In genomic region chr20:49115565-49115964, GRCh38 we compare ENCODE assay signal across 26 cellular contexts.
A peak's percentile ranks its signal among the peaks of the same experiment; 100 is the strongest.
DNase-seq lines count a peak whose midpoint lies in the region; ATAC-seq and TF ChIP-seq lines count a peak whose summit lies in the region.
"Had no signal": no experiment of that assay in that cellular context is flagged by ENCODE, and none has a peak within 500 bp of the region (broad histone marks: within the 10 kb centered on the region; RNA-seq: fewer than 3 reads in every experiment).

No MANE protein-coding gene starts in this region.

- intact Hi-C loops in mucosa of descending colon (cut with DNase I, micrococcal nuclease), result no loop called here
- intact Hi-C loops in CD8-positive, alpha-beta T cell (cut with DNase I, micrococcal nuclease), result no loop called here

- TF ChIP-seq CTCF in KMS-11 (conservative IDR thresholded peaks at IDR 0.05; ENCODE audit: low read depth, low read length) (0 out of 2 replicates have a peak, but pooled peaks have one; percentile 14), chondrocyte (IDR thresholded peaks at IDR 0.05) (peak; percentile 47), mucosa of descending colon (IDR thresholded peaks at IDR 0.05) (no peak)
- TF ChIP-seq CTCF in CD8-positive, alpha-beta T cell (IDR thresholded peaks at IDR 0.05), result no peak

- H3K9me3 ChIP-seq in mucosa of descending colon, result no peaks in the 10 kb centered on the region
- H3K9me3 ChIP-seq in CD8-positive, alpha-beta T cell (ENCODE audit: low read length), result no peaks in the 10 kb centered on the region
- H3K9me3 ChIP-seq: body of pancreas, gastrocnemius medialis had no signal

- peak; percentile 11 for DNase-seq in DMS 273 (lab: John Stamatoyannopoulos, UW; ENCODE audit: unreplicated experiment)
- DNase-seq in DMS 273 treated with DMSO at 0.1 percent for 48 hours (lab: John Stamatoyannopoulos, UW), result no peak
- DNase-seq in chondrocyte (ENCODE audit: low spot score), result no peak
- peak; percentile 4 for DNase-seq in non-pigmented ciliary epithelial cell (ENCODE audit: low read depth)
- no peak for DNase-seq in mucosa of descending colon
- DNase-seq in CD8-positive, alpha-beta T cell, result no peak
- DNase-seq: activated CD4-positive, alpha-beta T cell treated with anti-CD3 and anti-CD28 coated beads, Interleukin-2, amount 50 U/mL, for 4 hours; activated naive CD4-positive, alpha-beta T cell treated with anti-CD3 and anti-CD28 coated beads for 36 hours; body of pancreas; CD4-positive, CD25-positive, alpha-beta regulatory T cell; DMS53; gastrocnemius medialis; kidney glomerular epithelial cell; NCI-H524 treated with DMSO at 0.1 percent for 48 hours; stimulated activated CD4-positive, alpha-beta T cell treated with anti-CD3 and anti-CD28 coated beads, Interleukin-1b, Interleukin-23, amount 100 ng/mL, for 48 hours; T-cell; trophoblast cell had no signal

- H3K79me2 ChIP-seq in KMS-11 (ENCODE audit: insufficient read depth, low read depth), result no peaks in the 10 kb centered on the region

- H3K27ac ChIP-seq in KMS-11, result no peak overlapping the region
- H3K27ac ChIP-seq in CD8-positive, alpha-beta T cell (ENCODE audit: low read depth, low read length), result no peak overlapping the region
- H3K27ac ChIP-seq: 22Rv1, body of pancreas, coronary artery, gastrocnemius medialis had no signal

- no peaks in the 10 kb centered on the region for H3K9me3 Mint-ChIP-seq in chondrocyte (ENCODE audit: low read depth)
- H3K9me3 Mint-ChIP-seq in CD8-positive, alpha-beta T cell, result no peaks in the 10 kb centered on the region
- H3K9me3 Mint-ChIP-seq: activated naive CD4-positive, alpha-beta T cell treated with anti-CD3 and anti-CD28 coated beads for 36 hours; CD4-positive, CD25-positive, alpha-beta regulatory T cell; memory B cell; natural killer cell treated with Interleukin-12 subunit alpha and Interleukin-12 subunit beta and Interleukin-15 and Interleukin-18, amount 100 ng/mL, for 72 hours; stimulated activated naive CD8-positive, alpha-beta T cell treated with anti-CD3 and anti-CD28 coated beads, Interleukin-15, Interleukin-2, amounts not matched to agents 100 ng/mL and 50 ng/mL, for 24 hours; T-cell had no signal

- peaks cover 47% of the 10 kb centered on the region for H3K36me3 Mint-ChIP-seq in chondrocyte (ENCODE audit: low read depth)
- peaks cover 84% of the 10 kb centered on the region for H3K36me3 Mint-ChIP-seq in CD8-positive, alpha-beta T cell

- H3K4me3 Mint-ChIP-seq in chondrocyte (ENCODE audit: unreplicated experiment), result no peak overlapping the region
- no peak overlapping the region for H3K4me3 Mint-ChIP-seq in CD8-positive, alpha-beta T cell
- H3K4me3 Mint-ChIP-seq: activated naive CD4-positive, alpha-beta T cell treated with anti-CD3 and anti-CD28 coated beads for 36 hours; CD4-positive, CD25-positive, alpha-beta regulatory T cell; memory B cell; natural killer cell treated with Interleukin-12 subunit alpha and Interleukin-12 subunit beta and Interleukin-15 and Interleukin-18, amount 100 ng/mL, for 72 hours; stimulated activated naive CD8-positive, alpha-beta T cell treated with anti-CD3 and anti-CD28 coated beads, Interleukin-15, Interleukin-2, amounts not matched to agents 100 ng/mL and 50 ng/mL, for 24 hours; T-cell had no signal

- no peak overlapping the region for H3K9ac ChIP-seq in KMS-11

- peaks cover 14% of the 10 kb centered on the region for H3K4me1 Mint-ChIP-seq in chondrocyte (ENCODE audit: low read depth)
- no peaks in the 10 kb centered on the region for H3K4me1 Mint-ChIP-seq in CD8-positive, alpha-beta T cell (ENCODE audit: low read depth)
- H3K4me1 Mint-ChIP-seq: T-cell had no signal

- POLR2A ChIA-PET in CD8-positive, alpha-beta T cell (lab: Charles Lee), result no interaction called here

- H3K4me3 ChIP-seq in KMS-11 (IDR thresholded peaks at IDR 0.05; ENCODE audit: insufficient read depth, low read depth, low read length) (no peak overlapping the region), mucosa of descending colon (no peak overlapping the region)
- H3K4me3 ChIP-seq in CD8-positive, alpha-beta T cell (ENCODE audit: low read depth, low read length), result no peak overlapping the region
- H3K4me3 ChIP-seq: body of pancreas, coronary artery, gastrocnemius medialis had no signal

- no peaks in the 10 kb centered on the region for H3K27me3 ChIP-seq in KMS-11 (ENCODE audit: insufficient read depth, low read depth)
- no peaks in the 10 kb centered on the region for H3K27me3 ChIP-seq in CD8-positive, alpha-beta T cell (ENCODE audit: insufficient read depth, low read length)
- H3K27me3 ChIP-seq: body of pancreas, gastrocnemius medialis had no signal

- H2AFZ ChIP-seq in KMS-11 (ENCODE audit: low read depth), result no peak overlapping the region

- H3K4me1 ChIP-seq in KMS-11 (ENCODE audit: low read depth, poor library complexity, severe bottlenecking) (peaks cover 28% of the 10 kb centered on the region), mucosa of descending colon (ENCODE audit: low read depth) (no peaks in the 10 kb centered on the region)
- H3K4me1 ChIP-seq in CD8-positive, alpha-beta T cell (ENCODE audit: insufficient read depth, low read length), result no peaks in the 10 kb centered on the region
- H3K4me1 ChIP-seq: body of pancreas, gastrocnemius medialis had no signal

- no peak overlapping the region for H3K4me2 ChIP-seq in KMS-11

- CTCF ChIA-PET in CD8-positive, alpha-beta T cell (lab: Charles Lee), result no interaction called here

- ATAC-seq in GM21723 (IDR thresholded peaks at IDR 0.05; ENCODE audit: unreplicated experiment) (no peak), mucosa of descending colon (no peak)
- no peak for ATAC-seq in CD8-positive, alpha-beta T cell
- ATAC-seq: body of pancreas; gastrocnemius medialis; natural killer cell treated with Interleukin-12 subunit alpha and Interleukin-12 subunit beta and Interleukin-15 and Interleukin-18, amount 100 ng/mL, for 72 hours; Right ventricle myocardium inferior; T-cell had no signal

- peak overlapping the region; percentile 63 for H3K27ac Mint-ChIP-seq in chondrocyte (ENCODE audit: unreplicated experiment)
- no peak overlapping the region for H3K27ac Mint-ChIP-seq in CD8-positive, alpha-beta T cell
- H3K27ac Mint-ChIP-seq: activated naive CD4-positive, alpha-beta T cell treated with anti-CD3 and anti-CD28 coated beads for 36 hours; CD4-positive, CD25-positive, alpha-beta regulatory T cell; memory B cell; progenitor cell of endocrine pancreas; stimulated activated naive CD8-positive, alpha-beta T cell treated with anti-CD3 and anti-CD28 coated beads, Interleukin-15, Interleukin-2, amounts not matched to agents 100 ng/mL and 50 ng/mL, for 24 hours; T-cell had no signal

- H4K20me1 ChIP-seq in KMS-11 (ENCODE audit: insufficient read depth), result no peaks in the 10 kb centered on the region

- H3K27me3 Mint-ChIP-seq in chondrocyte (ENCODE audit: low read depth), result no peaks in the 10 kb centered on the region
- H3K27me3 Mint-ChIP-seq in CD8-positive, alpha-beta T cell (ENCODE audit: low read depth), result no peaks in the 10 kb centered on the region
- H3K27me3 Mint-ChIP-seq: CD4-positive, CD25-positive, alpha-beta regulatory T cell; memory B cell; natural killer cell treated with Interleukin-12 subunit alpha and Interleukin-12 subunit beta and Interleukin-15 and Interleukin-18, amount 100 ng/mL, for 72 hours; progenitor cell of endocrine pancreas; stimulated activated naive CD8-positive, alpha-beta T cell treated with anti-CD3 and anti-CD28 coated beads, Interleukin-15, Interleukin-2, amounts not matched to agents 100 ng/mL and 50 ng/mL, for 24 hours; T-cell had no signal

- H3K36me3 ChIP-seq in KMS-11 (ENCODE audit: insufficient read depth), result no peaks in the 10 kb centered on the region; the same call in 1 of the 2 replicates
- H3K36me3 ChIP-seq in mucosa of descending colon (ENCODE audit: low read depth), result peaks cover 8% of the 10 kb centered on the region
- H3K36me3 ChIP-seq in CD8-positive, alpha-beta T cell (ENCODE audit: insufficient read depth, low read length), result peaks cover 53% of the 10 kb centered on the region

Comparison
In these comparisons a context has a peak if more than half of its experiments do, and no peak if none do; other contexts are left out.
1. DNase-seq: peak in DMS 273 (single experiment) and non-pigmented ciliary epithelial cell (single experiment); none in DMS 273 treated with DMSO at 0.1 percent for 48 hours (single experiment), chondrocyte (single experiment), mucosa of descending colon (0 of 3) and CD8-positive, alpha-beta T cell (0 of 7).
2. CTCF ChIP-seq: peak in KMS-11 (single experiment) and chondrocyte (single experiment); none in mucosa of descending colon (single experiment) and CD8-positive, alpha-beta T cell (single experiment).